24 cellular contexts compared by ENCODE assay signal in genomic region chr4:4383085-4383484, GRCh38.
"Had no signal": no experiment of that assay in that cellular context is flagged by ENCODE, and none has a peak within 500 bp of the region (broad histone marks: within the 10 kb centered on the region; RNA-seq: fewer than 3 reads in every experiment).

No MANE protein-coding gene starts in this region.

- H3K9me3 Mint-ChIP-seq: activated CD4-positive, alpha-beta T cell treated with anti-CD3 and anti-CD28 coated beads, Interleukin-2, amount 10 ng/mL, durations not matched to agents 24 days and 14 days; activated naive CD4-positive, alpha-beta T cell treated with anti-CD3 and anti-CD28 coated beads, Interleukin-2, amount 50 U/mL, for 24 hours; activated T-cell treated with anti-CD3 and anti-CD28 coated beads, Interleukin-2, amount 50 U/mL, for 24 hours; activated T-helper 1 cell treated with anti-CD3 and anti-CD28 coated beads, Interleukin-12 subunit alpha, Interleukin-12 subunit beta, Interleukin-2, Interleukin-4 antibody, amounts not matched to agents 30 ng/mL and 10 ng/mL and 1 ng/mL, durations not matched to agents 14 hours and 24 hours and 36 hours; WTC11 had no signal

- H3K27ac Mint-ChIP-seq: activated CD4-positive, alpha-beta T cell treated with anti-CD3 and anti-CD28 coated beads, Interleukin-2, amount 10 ng/mL, durations not matched to agents 24 days and 14 days; activated CD8-positive, alpha-beta memory T cell treated with anti-CD3 and anti-CD28 coated beads, Interleukin-2, amount 10 ng/mL, durations not matched to agents 7 days and 5 days; activated naive CD4-positive, alpha-beta T cell treated with anti-CD3 and anti-CD28 coated beads, Interleukin-2, amount 50 U/mL, for 24 hours; activated T-cell treated with anti-CD3 and anti-CD28 coated beads, Interleukin-2, amount 50 U/mL, for 24 hours; activated T-helper 1 cell treated with anti-CD3 and anti-CD28 coated beads, Interleukin-12 subunit alpha, Interleukin-12 subunit beta, Interleukin-2, Interleukin-4 antibody, amounts not matched to agents 30 ng/mL and 10 ng/mL and 1 ng/mL, durations not matched to agents 14 hours and 24 hours and 36 hours; T-helper 17 cell; WTC11 had no signal

- H3K4me3 Mint-ChIP-seq: activated CD4-positive, alpha-beta T cell treated with anti-CD3 and anti-CD28 coated beads, Interleukin-2, amount 10 ng/mL, durations not matched to agents 24 days and 14 days; activated CD8-positive, alpha-beta memory T cell treated with anti-CD3 and anti-CD28 coated beads, Interleukin-2, amount 10 ng/mL, durations not matched to agents 7 days and 5 days; activated naive CD4-positive, alpha-beta T cell treated with anti-CD3 and anti-CD28 coated beads, Interleukin-2, amount 50 U/mL, for 24 hours; activated T-cell treated with anti-CD3 and anti-CD28 coated beads, Interleukin-2, amount 50 U/mL, for 24 hours; activated T-helper 1 cell treated with anti-CD3 and anti-CD28 coated beads, Interleukin-12 subunit alpha, Interleukin-12 subunit beta, Interleukin-2, Interleukin-4 antibody, amounts not matched to agents 30 ng/mL and 10 ng/mL and 1 ng/mL, durations not matched to agents 14 hours and 24 hours and 36 hours; T-helper 17 cell; WTC11 had no signal

- H3K36me3 Mint-ChIP-seq: activated CD8-positive, alpha-beta memory T cell treated with anti-CD3 and anti-CD28 coated beads, Interleukin-2, amount 10 ng/mL, durations not matched to agents 7 days and 5 days; activated naive CD4-positive, alpha-beta T cell treated with anti-CD3 and anti-CD28 coated beads, Interleukin-2, amount 50 U/mL, for 24 hours; WTC11 had no signal

- H3K9me3 ChIP-seq: Peyer's patch had no signal

- H3K27ac ChIP-seq: Peyer's patch, RWPE1 had no signal

- H3K36me3 ChIP-seq: Peyer's patch had no signal

- DNase-seq: activated CD4-positive, alpha-beta T cell treated with anti-CD3 and anti-CD28 coated beads for 1 hour; activated CD4-positive, alpha-beta T cell treated with anti-CD3 and anti-CD28 coated beads, Interleukin-2, amount 10 ng/mL, durations not matched to agents 24 days and 14 days; activated CD4-positive, alpha-beta T cell treated with anti-CD3 and anti-CD28 coated beads, Interleukin-2, amount 50 U/mL, for 48 hours; activated CD8-positive, alpha-beta memory T cell treated with anti-CD3 and anti-CD28 coated beads, Interleukin-2, amount 10 ng/mL, durations not matched to agents 7 days and 5 days; activated effector memory CD4-positive, alpha-beta T cell treated with Interleukin-2 at 50 U/mL for 16 hours; activated naive CD4-positive, alpha-beta T cell; activated T-cell treated with anti-CD3 and anti-CD28 coated beads, Interleukin-2, amount 50 U/mL, for 24 hours; KG1; NCI-H1092; NCI-H1417; NCI-H1694; NCI-H2029; NCI-H2107; NCI-H510A treated with DMSO at 0.1 percent for 48 hours; NCI-H69; NK-92 treated with Interleukin-12 subunit alpha and Interleukin-12 subunit beta, amount 100 ng/mL, for 24 hours; Peyer's patch; SHP77 treated with DMSO at 0.1 percent for 48 hours; T-helper 17 cell; T-helper 9 cell had no signal

- ATAC-seq: activated CD8-positive, alpha-beta memory T cell treated with anti-CD3 and anti-CD28 coated beads, Interleukin-2, amount 10 ng/mL, durations not matched to agents 7 days and 5 days; T-helper 17 cell; WTC11 had no signal

- H3K4me3 ChIP-seq: Peyer's patch had no signal
